Comparison of ENCODE assay signal across 1 cellular context in genomic region chr14:92099802-92100201, GRCh38.
TF ChIP-seq lines count a peak whose summit lies in the region.

No MANE protein-coding gene starts in this region.

TF ChIP-seq in HEK293, 187 proteins besides CTCF, POLR2A, EP300 and RAD21 (continued from another document):
- TF ChIP-seq ZNF350 (tag by site-specific recombination; IDR thresholded peaks at IDR 0.05) (no peak), YY2 (tag by site-specific recombination; IDR thresholded peaks at IDR 0.05) (no peak), SCRT1 (tag by site-specific recombination; IDR thresholded peaks at IDR 0.05; ENCODE audit: borderline replicate concordance) (no peak), ZNF830 (tag by site-specific recombination; IDR thresholded peaks at IDR 0.05; ENCODE audit: low read depth) (no peak), MYNN (tag by site-specific recombination; IDR thresholded peaks at IDR 0.05; ENCODE audit: borderline replicate concordance) (no peak), ZNF645 (tag by site-specific recombination; IDR thresholded peaks at IDR 0.05) (no peak), ZNF416 (tag by site-specific recombination; IDR thresholded peaks at IDR 0.05) (no peak), RBAK (tag by site-specific recombination; IDR thresholded peaks at IDR 0.05) (no peak), MZF1 (tag by site-specific recombination; IDR thresholded peaks at IDR 0.05; ENCODE audit: borderline replicate concordance) (no peak), ZFP41 (tag by site-specific recombination; IDR thresholded peaks at IDR 0.05; ENCODE audit: borderline replicate concordance) (no peak), ZNF600 (tag by site-specific recombination; IDR thresholded peaks at IDR 0.05) (no peak), PRDM6 (tag by site-specific recombination; IDR thresholded peaks at IDR 0.05) (peak; percentile 10; the same call in 1 of the 2 replicates), KLF16 (tag by site-specific recombination; IDR thresholded peaks at IDR 0.05) (no peak), ZNF121 (tag by site-specific recombination; IDR thresholded peaks at IDR 0.05) (no peak), SCRT2 (tag by site-specific recombination; IDR thresholded peaks at IDR 0.05) (no peak), ZNF157 (tag by site-specific recombination; IDR thresholded peaks at IDR 0.05) (no peak), ZSCAN16 (tag by site-specific recombination; IDR thresholded peaks at IDR 0.05) (no peak), ZNF248 (tag by site-specific recombination; IDR thresholded peaks at IDR 0.05) (no peak), PRDM1 (tag by site-specific recombination; IDR thresholded peaks at IDR 0.05) (peak; percentile 55; the same call in 1 of the 2 replicates), ZNF280C (tag by site-specific recombination; IDR thresholded peaks at IDR 0.05) (no peak), ZNF670 (tag by site-specific recombination; IDR thresholded peaks at IDR 0.05; ENCODE audit: low read depth) (no peak), PRDM10 (tag by site-specific recombination; IDR thresholded peaks at IDR 0.05) (peak; percentile 82), GLIS1 (tag by site-specific recombination; IDR thresholded peaks at IDR 0.05) (no peak), TRIM28 (IDR thresholded peaks at IDR 0.05; ENCODE audit: borderline replicate concordance, low read length) (no peak), ZNF624 (tag by site-specific recombination; IDR thresholded peaks at IDR 0.05) (no peak), ZNF37A (tag by site-specific recombination; IDR thresholded peaks at IDR 0.05) (no peak), ZNF221 (tag by site-specific recombination; IDR thresholded peaks at IDR 0.05; ENCODE audit: borderline replicate concordance) (no peak), ZXDB (tag by site-specific recombination; IDR thresholded peaks at IDR 0.05) (no peak), ZNF335 (tag by site-specific recombination; conservative IDR thresholded peaks at IDR 0.05) (no peak), ZBTB48 (tag by site-specific recombination; IDR thresholded peaks at IDR 0.05) (no peak), GLI2 (tag by site-specific recombination; IDR thresholded peaks at IDR 0.05; ENCODE audit: borderline replicate concordance, low read depth) (no peak), ZNF16 (tag by site-specific recombination; IDR thresholded peaks at IDR 0.05; ENCODE audit: low read depth) (no peak), ZNF510 (tag by site-specific recombination; IDR thresholded peaks at IDR 0.05; ENCODE audit: insufficient replicate concordance) (no peak), ZNF324 (tag by site-specific recombination; IDR thresholded peaks at IDR 0.05) (no peak), INSM2 (tag by site-specific recombination; IDR thresholded peaks at IDR 0.05) (no peak), ZNF19 (tag by site-specific recombination; IDR thresholded peaks at IDR 0.05; ENCODE audit: low read depth) (no peak), PRDM2 (tag by site-specific recombination; IDR thresholded peaks at IDR 0.05; ENCODE audit: borderline replicate concordance) (no peak), ZNF449 (tag by site-specific recombination; IDR thresholded peaks at IDR 0.05) (no peak), HOXC10 (CRISPR knock-in tag; IDR thresholded peaks at IDR 0.05) (no peak), ZNF394 (tag by site-specific recombination; IDR thresholded peaks at IDR 0.05; ENCODE audit: borderline replicate concordance) (no peak), FEZF1 (tag by site-specific recombination; IDR thresholded peaks at IDR 0.05) (peak; percentile 88), ZNF580 (tag by site-specific recombination; IDR thresholded peaks at IDR 0.05) (no peak), TCF7L2 (IDR thresholded peaks at IDR 0.05; ENCODE audit: borderline replicate concordance, low read depth, low read length) (no peak), ZNF366 (tag by site-specific recombination; conservative IDR thresholded peaks at IDR 0.05) (peak; percentile 96), ZBTB8A (tag by site-specific recombination; IDR thresholded peaks at IDR 0.05) (no peak), BCL11A (tag by site-specific recombination; IDR thresholded peaks at IDR 0.05; ENCODE audit: low read depth) (0 out of 2 replicates have a peak, but pooled peaks have one; percentile 23)
